27 cellular contexts compared by ENCODE assay signal in genomic region chr1:174031099-174031498, GRCh38.
"Had no signal": no experiment of that assay in that cellular context is flagged by ENCODE, and none has a peak within 500 bp of the region (broad histone marks: within the 10 kb centered on the region; RNA-seq: fewer than 3 reads in every experiment).

No MANE protein-coding gene starts in this region.

- H3K36me3 ChIP-seq: neural progenitor cell, ovary, right lobe of liver, sigmoid colon, stomach, thoracic aorta, thyroid gland, tibial nerve, upper lobe of left lung, vagina had no signal

- FAIRE-seq: small intestine had no signal

- H3K27me3 Mint-ChIP-seq: progenitor cell of endocrine pancreas; stimulated activated naive CD8-positive, alpha-beta T cell treated with anti-CD3 and anti-CD28 coated beads, Interleukin-15, Interleukin-2, amounts not matched to agents 100 ng/mL and 50 ng/mL, for 24 hours had no signal

- H3K27ac Mint-ChIP-seq: nephron; neural progenitor cell; progenitor cell of endocrine pancreas; stimulated activated effector memory CD8-positive, alpha-beta T cell treated with anti-CD3 and anti-CD28 coated beads, Interleukin-12 subunit alpha, Interleukin-12 subunit beta, amount 100 ng/mL, for 72 hours; stimulated activated naive B cell treated with anti-CD40 and anti-IgM and Interleukin-4, amounts not matched to agents 10 μg/mL and 1 μg/mL and 100 μg/mL, for 72 hours; stimulated activated naive CD8-positive, alpha-beta T cell treated with anti-CD3 and anti-CD28 coated beads, Interleukin-15, Interleukin-2, amounts not matched to agents 100 ng/mL and 50 ng/mL, for 24 hours had no signal

- H3K4me3 Mint-ChIP-seq: nephron; neural progenitor cell; stimulated activated effector memory CD8-positive, alpha-beta T cell treated with anti-CD3 and anti-CD28 coated beads, Interleukin-12 subunit alpha, Interleukin-12 subunit beta, amount 100 ng/mL, for 72 hours; stimulated activated naive B cell treated with anti-CD40 and anti-IgM and Interleukin-4, amounts not matched to agents 10 μg/mL and 1 μg/mL and 100 μg/mL, for 72 hours; stimulated activated naive CD8-positive, alpha-beta T cell treated with anti-CD3 and anti-CD28 coated beads, Interleukin-15, Interleukin-2, amounts not matched to agents 100 ng/mL and 50 ng/mL, for 24 hours had no signal

- H3K9ac ChIP-seq: neural progenitor cell, parathyroid adenoma had no signal

- H3K4me3 ChIP-seq: neural progenitor cell, ovary, psoas muscle, right lobe of liver, sigmoid colon, stomach, thoracic aorta, thyroid gland, tibial nerve, upper lobe of left lung, vagina had no signal

- H3K27ac ChIP-seq: neural progenitor cell, ovary, parathyroid adenoma, psoas muscle, right lobe of liver, sigmoid colon, stomach, thoracic aorta, thyroid gland, tibial nerve, upper lobe of left lung, vagina had no signal

- H3K4me1 ChIP-seq: neural progenitor cell, parathyroid adenoma, psoas muscle, right lobe of liver, sigmoid colon, thyroid gland, tibial nerve, upper lobe of left lung, vagina had no signal

- H3K79me2 ChIP-seq: parathyroid adenoma had no signal

- DNase-seq: occipital lobe; ovary; posterior cingulate gyrus; psoas muscle; right cardiac atrium; right lobe of liver; sigmoid colon; small intestine; stimulated activated CD4-positive, alpha-beta T cell treated with anti-CD3 and anti-CD28 coated beads, Interleukin-15, amount 100 ng/mL, for 24 hours; stimulated activated CD4-positive, alpha-beta T cell treated with anti-CD3 and anti-CD28 coated beads, Interleukin-2, amount 100 ng/mL, for 24 hours; stimulated activated CD4-positive, alpha-beta T cell treated with anti-CD3 and anti-CD28 coated beads, Interleukin-2, amount 100 ng/mL, for 48 hours; stimulated activated CD4-positive, alpha-beta T cell treated with anti-CD3 and anti-CD28 coated beads, Interleukin-4, amount 100 ng/mL, for 24 hours; stimulated activated naive B cell treated with anti-CD40 and anti-IgM and Interleukin-4, amounts not matched to agents 10 μg/mL and 1 μg/mL and 100 μg/mL, for 72 hours; stimulated activated naive CD4-positive, alpha-beta T cell treated with Interleukin-2 at 50 U/mL for 16 hours; stomach; thyroid gland; trophoblast cell; upper lobe of left lung had no signal

- H3K9me3 Mint-ChIP-seq: nephron; neural progenitor cell; stimulated activated effector memory CD8-positive, alpha-beta T cell treated with anti-CD3 and anti-CD28 coated beads, Interleukin-12 subunit alpha, Interleukin-12 subunit beta, amount 100 ng/mL, for 72 hours; stimulated activated naive B cell treated with anti-CD40 and anti-IgM and Interleukin-4, amounts not matched to agents 10 μg/mL and 1 μg/mL and 100 μg/mL, for 72 hours; stimulated activated naive CD8-positive, alpha-beta T cell treated with anti-CD3 and anti-CD28 coated beads, Interleukin-15, Interleukin-2, amounts not matched to agents 100 ng/mL and 50 ng/mL, for 24 hours had no signal

- H3K4me1 Mint-ChIP-seq: nephron; neural progenitor cell; stimulated activated effector memory CD8-positive, alpha-beta T cell treated with anti-CD3 and anti-CD28 coated beads, Interleukin-12 subunit alpha, Interleukin-12 subunit beta, amount 100 ng/mL, for 72 hours; stimulated activated naive B cell treated with anti-CD40 and anti-IgM and Interleukin-4, amounts not matched to agents 10 μg/mL and 1 μg/mL and 100 μg/mL, for 72 hours had no signal

- ATAC-seq: psoas muscle; right cardiac atrium; right lobe of liver; stimulated activated naive B cell treated with anti-CD40 and anti-IgM and Interleukin-4, amounts not matched to agents 10 μg/mL and 1 μg/mL and 100 μg/mL, for 72 hours had no signal

- H3K4me2 ChIP-seq: neural progenitor cell had no signal

- H2AFZ ChIP-seq: parathyroid adenoma had no signal

- H3K36me3 Mint-ChIP-seq: neural progenitor cell; stimulated activated effector memory CD8-positive, alpha-beta T cell treated with anti-CD3 and anti-CD28 coated beads, Interleukin-12 subunit alpha, Interleukin-12 subunit beta, amount 100 ng/mL, for 72 hours; stimulated activated naive B cell treated with anti-CD40 and anti-IgM and Interleukin-4, amounts not matched to agents 10 μg/mL and 1 μg/mL and 100 μg/mL, for 72 hours had no signal

- H3K9me3 ChIP-seq: ovary, psoas muscle, right lobe of liver, sigmoid colon, stomach, thoracic aorta, thyroid gland, tibial nerve, upper lobe of left lung, vagina had no signal

- H3K27me3 ChIP-seq: ovary, right lobe of liver, sigmoid colon, stomach, thyroid gland, tibial nerve, upper lobe of left lung, vagina had no signal
